4 cellular contexts compared by ENCODE assay signal in the genomic region with DNA sequence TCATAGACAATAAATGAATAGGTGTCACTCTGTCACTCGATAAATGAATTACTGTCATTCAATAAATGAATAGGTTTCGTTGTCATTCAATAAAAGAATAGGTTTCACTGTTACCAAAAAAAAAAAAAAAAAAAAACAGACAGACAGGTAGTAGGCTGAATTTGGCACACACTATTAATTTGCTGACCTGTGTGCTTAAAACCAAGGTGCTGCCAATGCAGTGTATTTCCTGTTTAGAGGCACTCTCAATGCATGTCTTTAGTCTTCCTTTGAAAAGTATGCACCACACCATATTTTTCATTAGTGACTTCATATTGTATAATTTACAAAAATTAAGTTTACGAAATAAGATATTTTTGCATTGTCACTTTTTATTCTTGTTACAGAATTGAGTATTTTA. TPM values are rescaled to one million over a fixed set of nuclear protein-coding genes. Genes with fewer than 3 reads are reported as not detected.
"Had no signal": no experiment of that assay in that cellular context is flagged by ENCODE, and none has a peak within 500 bp of the region (broad histone marks: within the 10 kb centered on the region; RNA-seq: fewer than 3 reads in every experiment).

No MANE protein-coding gene starts in this region.

- H3K4me3 ChIP-seq: GM12878 had no signal

- ATAC-seq: GM12878 had no signal

- DNase-seq: GDM1, GF-D8 had no signal

RNA-seq across cellular contexts. Expression of a gene that starts 16.2 kb away (rescaled TPM):
- total RNA-seq: G401, GM12878 had no signal
